Comparison of ENCODE assay signal across 8 cellular contexts in genomic region chr7:64904008-64904407, GRCh38. TPM values are rescaled to one million over a fixed set of nuclear protein-coding genes. Genes with fewer than 3 reads are reported as not detected.
A peak's percentile ranks its signal among the peaks of the same experiment; 100 is the strongest.
DNase-seq lines count a peak whose midpoint lies in the region; ATAC-seq and TF ChIP-seq lines count a peak whose summit lies in the region.

No MANE protein-coding gene starts in this region.

- in situ Hi-C loops in GM13976 (cut with MboI; ENCODE audit: low sequenced_read_pairs, unreplicated experiment), result no loop called here

- peaks cover 33 to 59% (median 45%) of the 10 kb centered on the region in 4 donors for H3K4me1 Mint-ChIP-seq in CD4-positive, alpha-beta memory T cell
- peaks cover 44% of the 10 kb centered on the region for H3K4me1 Mint-ChIP-seq in neural crest cell

- CTCF ChIA-PET in CD4-positive, alpha-beta memory T cell (lab: Charles Lee; ENCODE audit: partially characterized antibody), result no interaction called here

- peaks cover 3 to 4% of the 10 kb centered on the region in 2 donors for H3K36me3 Mint-ChIP-seq in CD4-positive, alpha-beta memory T cell
- H3K36me3 Mint-ChIP-seq in neural crest cell (ENCODE audit: low read depth), result peaks cover 4% of the 10 kb centered on the region

- no peaks in the 10 kb centered on the region for H3K9me3 ChIP-seq in CD4-positive, alpha-beta memory T cell (ENCODE audit: control insufficient read depth in 1 of 2, low read length in 2 of 2)
- no peaks in the 10 kb centered on the region for H3K9me3 ChIP-seq in MG63

- no peak for DNase-seq in CD4-positive, alpha-beta memory T cell
- DNase-seq in MG63 (no peak), dorsolateral prefrontal cortex (no peak), neural crest cell (ENCODE audit: low read depth, low spot score) (no peak), DMS79 (lab: John Stamatoyannopoulos, UW) (no peak), GM13976 (ENCODE audit: low spot score) (no peak), SW480 (ENCODE audit: low spot score) (no peak)

- intact Hi-C loops in CD4-positive, alpha-beta memory T cell (cut with micrococcal nuclease), result no loop called here
- intact Hi-C loops in dorsolateral prefrontal cortex (cut with DNase I), result no loop called here

- H3K4me3 Mint-ChIP-seq in CD4-positive, alpha-beta memory T cell, result peak overlapping the region; percentile 96 to 98 (median 98)
- H3K4me3 Mint-ChIP-seq in neural crest cell, result peak overlapping the region; percentile 99

- ATAC-seq in GM21447 (IDR thresholded peaks at IDR 0.05; ENCODE audit: unreplicated experiment), result no peak

- H3K4me1 ChIP-seq in CD4-positive, alpha-beta memory T cell (ENCODE audit: insufficient read depth, low read length), result peaks cover 48% of the 10 kb centered on the region

- peak overlapping the region in 5 of 7 donors; percentile 59 to 97 (median 95) for H3K27ac Mint-ChIP-seq in CD4-positive, alpha-beta memory T cell
- peak overlapping the region; percentile 84 for H3K27ac Mint-ChIP-seq in neural crest cell (ENCODE audit: unreplicated experiment)

- H3K27ac ChIP-seq in CD4-positive, alpha-beta memory T cell (ENCODE audit: low read depth, low read length), result peak overlapping the region; percentile 79
- H3K27ac ChIP-seq in dorsolateral prefrontal cortex, result no peak overlapping the region

- H3K27me3 Mint-ChIP-seq in CD4-positive, alpha-beta memory T cell, result no peaks in the 10 kb centered on the region
- peaks cover 8% of the 10 kb centered on the region for H3K27me3 Mint-ChIP-seq in neural crest cell (ENCODE audit: low read depth)

- no peaks in the 10 kb centered on the region for H3K36me3 ChIP-seq in CD4-positive, alpha-beta memory T cell (ENCODE audit: insufficient read depth, low read length)
- no peaks in the 10 kb centered on the region for H3K36me3 ChIP-seq in MG63

- TF ChIP-seq CTCF in dorsolateral prefrontal cortex (IDR thresholded peaks at IDR 0.05 in 54 of 56, conservative IDR thresholded peaks at IDR 0.05 in 2 of 56; ENCODE audit: low read depth in 1 of 56, partially characterized antibody in 56 of 56) (no peak), neural crest cell (conservative IDR thresholded peaks at IDR 0.05) (no peak), GM13976 (IDR thresholded peaks at IDR 0.05; ENCODE audit: borderline replicate concordance, control extremely low read depth, extremely low read depth, insufficient read depth, missing control alignments) (no peak)

- peak overlapping the region; percentile 67 to 71 for H3K4me3 ChIP-seq in CD4-positive, alpha-beta memory T cell (ENCODE audit: low read length in 2 of 2)
- H3K4me3 ChIP-seq in MG63, result peak overlapping the region; percentile 84
- peak overlapping the region in 55 of 59 donors; percentile 53 to 97 (median 82) for H3K4me3 ChIP-seq in dorsolateral prefrontal cortex

- POLR2A ChIA-PET in CD4-positive, alpha-beta memory T cell (lab: Charles Lee; ENCODE audit: partially characterized antibody), result interaction anchor here (1.5 to 2.5 kb wide), 5 partner anchors 15 to 597 kb away, joined by 6 to 20 read pairs (median 12); partner anchors contain the start of genes ERV3-1, ZNF107 and ZNF138

- H3K9me3 Mint-ChIP-seq in CD4-positive, alpha-beta memory T cell, result no peaks in the 10 kb centered on the region
- H3K9me3 Mint-ChIP-seq in neural crest cell, result no peaks in the 10 kb centered on the region

- no peaks in the 10 kb centered on the region for H3K27me3 ChIP-seq in CD4-positive, alpha-beta memory T cell (ENCODE audit: insufficient read depth, low read length)
- H3K27me3 ChIP-seq in MG63, result no peaks in the 10 kb centered on the region
- no peaks in the 10 kb centered on the region for H3K27me3 ChIP-seq in dorsolateral prefrontal cortex

RNA-seq across cellular contexts. Expression of gene ZNF273, which starts 0.9 kb away (rescaled TPM):
- 1 to 10 TPM; 8.3 to 8.9 TPM for total RNA-seq in CD4-positive, alpha-beta memory T cell
- polyA plus RNA-seq in CD4-positive, alpha-beta memory T cell, result 1 to 10 TPM; 5.0 to 5.1 TPM
- 1.2 TPM in 2 replicates for total RNA-seq in MG63 (2014; rRNA removed; shearing (Covaris generic); ENCODE audit: low replicate concordance)
- total RNA-seq in dorsolateral prefrontal cortex (10 to 100 TPM; 15.4 to 66.1 (median 37.2) TPM), neural crest cell (15.9 and 17.1 TPM in 2 replicates)
